ENCODE assay signal across 1 cellular context in genomic region chr12:50241178-50241577, GRCh38.
A peak's percentile ranks its signal among the peaks of the same experiment; 100 is the strongest.
TF ChIP-seq lines count a peak whose summit lies in the region.

No MANE protein-coding gene starts in this region.

TF ChIP-seq in HepG2, 621 proteins besides CTCF, POLR2A, EP300 and RAD21 (continued from another document and continues in another):
- TF ChIP-seq, protein P1, sequence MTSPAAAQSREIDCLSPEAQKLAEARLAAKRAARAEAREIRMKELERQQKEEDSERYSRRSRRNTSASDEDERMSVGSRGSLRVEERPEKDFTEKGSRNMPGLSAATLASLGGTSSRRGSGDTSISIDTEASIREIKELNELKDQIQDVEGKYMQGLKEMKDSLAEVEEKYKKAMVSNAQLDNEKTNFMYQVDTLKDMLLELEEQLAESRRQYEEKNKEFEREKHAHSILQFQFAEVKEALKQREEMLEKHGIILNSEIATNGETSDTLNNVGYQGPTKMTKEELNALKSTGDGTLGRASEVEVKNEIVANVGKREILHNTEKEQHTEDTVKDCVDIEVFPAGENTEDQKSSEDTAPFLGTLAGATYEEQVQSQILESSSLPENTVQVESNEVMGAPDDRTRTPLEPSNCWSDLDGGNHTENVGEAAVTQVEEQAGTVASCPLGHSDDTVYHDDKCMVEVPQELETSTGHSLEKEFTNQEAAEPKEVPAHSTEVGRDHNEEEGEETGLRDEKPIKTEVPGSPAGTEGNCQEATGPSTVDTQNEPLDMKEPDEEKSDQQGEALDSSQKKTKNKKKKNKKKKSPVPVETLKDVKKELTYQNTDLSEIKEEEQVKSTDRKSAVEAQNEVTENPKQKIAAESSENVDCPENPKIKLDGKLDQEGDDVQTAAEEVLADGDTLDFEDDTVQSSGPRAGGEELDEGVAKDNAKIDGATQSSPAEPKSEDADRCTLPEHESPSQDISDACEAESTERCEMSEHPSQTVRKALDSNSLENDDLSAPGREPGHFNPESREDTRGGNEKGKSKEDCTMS (CRISPR knock-in tag; conservative IDR thresholded peaks at IDR 0.05), result no peak
- TF ChIP-seq DDIT3 (CRISPR knock-in tag; IDR thresholded peaks at IDR 0.05), result no peak
- peak; percentile 90 for TF ChIP-seq MIXL1 (CRISPR knock-in tag; IDR thresholded peaks at IDR 0.05)
- no peak for TF ChIP-seq ZNF331 (CRISPR knock-in tag; IDR thresholded peaks at IDR 0.05)
- no peak for TF ChIP-seq ZNF569 (CRISPR knock-in tag; IDR thresholded peaks at IDR 0.05; ENCODE audit: borderline replicate concordance)
- no peak for TF ChIP-seq ZFX (CRISPR knock-in tag; IDR thresholded peaks at IDR 0.05; ENCODE audit: low read depth)
- TF ChIP-seq, protein P2, sequence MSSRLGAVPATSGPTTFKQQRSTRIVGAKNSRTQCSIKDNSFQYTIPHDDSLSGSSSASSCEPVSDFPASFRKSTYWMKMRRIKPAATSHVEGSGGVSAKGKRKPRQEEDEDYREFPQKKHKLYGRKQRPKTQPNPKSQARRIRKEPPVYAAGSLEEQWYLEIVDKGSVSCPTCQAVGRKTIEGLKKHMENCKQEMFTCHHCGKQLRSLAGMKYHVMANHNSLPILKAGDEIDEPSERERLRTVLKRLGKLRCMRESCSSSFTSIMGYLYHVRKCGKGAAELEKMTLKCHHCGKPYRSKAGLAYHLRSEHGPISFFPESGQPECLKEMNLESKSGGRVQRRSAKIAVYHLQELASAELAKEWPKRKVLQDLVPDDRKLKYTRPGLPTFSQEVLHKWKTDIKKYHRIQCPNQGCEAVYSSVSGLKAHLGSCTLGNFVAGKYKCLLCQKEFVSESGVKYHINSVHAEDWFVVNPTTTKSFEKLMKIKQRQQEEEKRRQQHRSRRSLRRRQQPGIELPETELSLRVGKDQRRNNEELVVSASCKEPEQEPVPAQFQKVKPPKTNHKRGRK (CRISPR knock-in tag; IDR thresholded peaks at IDR 0.05), result no peak
- TF ChIP-seq SRSF1 (optimal IDR thresholded peaks at IDR 0.05; ENCODE audit: low read depth, low read length), result no peak
- no peak for TF ChIP-seq ZNF263 (CRISPR knock-in tag; IDR thresholded peaks at IDR 0.05)
- TF ChIP-seq ZFP41 (CRISPR knock-in tag; IDR thresholded peaks at IDR 0.05; ENCODE audit: borderline replicate concordance), result no peak
- TF ChIP-seq, protein P3, sequence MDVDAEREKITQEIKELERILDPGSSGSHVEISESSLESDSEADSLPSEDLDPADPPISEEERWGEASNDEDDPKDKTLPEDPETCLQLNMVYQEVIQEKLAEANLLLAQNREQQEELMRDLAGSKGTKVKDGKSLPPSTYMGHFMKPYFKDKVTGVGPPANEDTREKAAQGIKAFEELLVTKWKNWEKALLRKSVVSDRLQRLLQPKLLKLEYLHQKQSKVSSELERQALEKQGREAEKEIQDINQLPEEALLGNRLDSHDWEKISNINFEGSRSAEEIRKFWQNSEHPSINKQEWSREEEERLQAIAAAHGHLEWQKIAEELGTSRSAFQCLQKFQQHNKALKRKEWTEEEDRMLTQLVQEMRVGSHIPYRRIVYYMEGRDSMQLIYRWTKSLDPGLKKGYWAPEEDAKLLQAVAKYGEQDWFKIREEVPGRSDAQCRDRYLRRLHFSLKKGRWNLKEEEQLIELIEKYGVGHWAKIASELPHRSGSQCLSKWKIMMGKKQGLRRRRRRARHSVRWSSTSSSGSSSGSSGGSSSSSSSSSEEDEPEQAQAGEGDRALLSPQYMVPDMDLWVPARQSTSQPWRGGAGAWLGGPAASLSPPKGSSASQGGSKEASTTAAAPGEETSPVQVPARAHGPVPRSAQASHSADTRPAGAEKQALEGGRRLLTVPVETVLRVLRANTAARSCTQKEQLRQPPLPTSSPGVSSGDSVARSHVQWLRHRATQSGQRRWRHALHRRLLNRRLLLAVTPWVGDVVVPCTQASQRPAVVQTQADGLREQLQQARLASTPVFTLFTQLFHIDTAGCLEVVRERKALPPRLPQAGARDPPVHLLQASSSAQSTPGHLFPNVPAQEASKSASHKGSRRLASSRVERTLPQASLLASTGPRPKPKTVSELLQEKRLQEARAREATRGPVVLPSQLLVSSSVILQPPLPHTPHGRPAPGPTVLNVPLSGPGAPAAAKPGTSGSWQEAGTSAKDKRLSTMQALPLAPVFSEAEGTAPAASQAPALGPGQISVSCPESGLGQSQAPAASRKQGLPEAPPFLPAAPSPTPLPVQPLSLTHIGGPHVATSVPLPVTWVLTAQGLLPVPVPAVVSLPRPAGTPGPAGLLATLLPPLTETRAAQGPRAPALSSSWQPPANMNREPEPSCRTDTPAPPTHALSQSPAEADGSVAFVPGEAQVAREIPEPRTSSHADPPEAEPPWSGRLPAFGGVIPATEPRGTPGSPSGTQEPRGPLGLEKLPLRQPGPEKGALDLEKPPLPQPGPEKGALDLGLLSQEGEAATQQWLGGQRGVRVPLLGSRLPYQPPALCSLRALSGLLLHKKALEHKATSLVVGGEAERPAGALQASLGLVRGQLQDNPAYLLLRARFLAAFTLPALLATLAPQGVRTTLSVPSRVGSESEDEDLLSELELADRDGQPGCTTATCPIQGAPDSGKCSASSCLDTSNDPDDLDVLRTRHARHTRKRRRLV (CRISPR knock-in tag; IDR thresholded peaks at IDR 0.05), result no peak
- no peak for TF ChIP-seq ZSCAN9 (CRISPR knock-in tag; IDR thresholded peaks at IDR 0.05; ENCODE audit: borderline replicate concordance)
- peak; percentile 93 for TF ChIP-seq ARID5B (CRISPR knock-in tag; IDR thresholded peaks at IDR 0.05)
- peak; percentile 59; the same call in 1 of the 2 replicates for TF ChIP-seq RXRB (CRISPR knock-in tag; IDR thresholded peaks at IDR 0.05; ENCODE audit: borderline replicate concordance)
- TF ChIP-seq SMARCC2 (IDR thresholded peaks at IDR 0.05), result no peak
- TF ChIP-seq ZNF773 (CRISPR knock-in tag; IDR thresholded peaks at IDR 0.05; ENCODE audit: borderline replicate concordance), result no peak
- TF ChIP-seq ZNF550 (CRISPR knock-in tag; IDR thresholded peaks at IDR 0.05; ENCODE audit: borderline replicate concordance), result no peak
- no peak for TF ChIP-seq SRSF4 (IDR thresholded peaks at IDR 0.05; ENCODE audit: low read depth, low read length, poor library complexity, severe bottlenecking)
- TF ChIP-seq GTF3A (CRISPR knock-in tag; conservative IDR thresholded peaks at IDR 0.05), result no peak
- no peak for TF ChIP-seq PHF21A (CRISPR knock-in tag; IDR thresholded peaks at IDR 0.05)
- no peak for TF ChIP-seq POLR2G (IDR thresholded peaks at IDR 0.05; ENCODE audit: low read depth, low read length)
- TF ChIP-seq ZNF792 (CRISPR knock-in tag; IDR thresholded peaks at IDR 0.05), result no peak
- TF ChIP-seq ZNF740 (CRISPR knock-in tag; IDR thresholded peaks at IDR 0.05), result no peak
- no peak for TF ChIP-seq ZNF512B (CRISPR knock-in tag; IDR thresholded peaks at IDR 0.05; ENCODE audit: borderline replicate concordance)
- TF ChIP-seq ZNF431 (CRISPR knock-in tag; IDR thresholded peaks at IDR 0.05; ENCODE audit: borderline replicate concordance, low read depth), result no peak
- TF ChIP-seq, protein P4, sequence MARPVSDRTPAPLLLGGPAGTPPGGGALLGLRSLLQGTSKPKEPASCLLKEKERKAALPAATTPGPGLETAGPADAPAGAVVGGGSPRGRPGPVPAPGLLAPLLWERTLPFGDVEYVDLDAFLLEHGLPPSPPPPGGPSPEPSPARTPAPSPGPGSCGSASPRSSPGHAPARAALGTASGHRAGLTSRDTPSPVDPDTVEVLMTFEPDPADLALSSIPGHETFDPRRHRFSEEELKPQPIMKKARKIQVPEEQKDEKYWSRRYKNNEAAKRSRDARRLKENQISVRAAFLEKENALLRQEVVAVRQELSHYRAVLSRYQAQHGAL (CRISPR knock-in tag; IDR thresholded peaks at IDR 0.05; ENCODE audit: not compliant biosample characterization), result no peak
- no peak for TF ChIP-seq WIZ (CRISPR knock-in tag; IDR thresholded peaks at IDR 0.05)
- no peak for TF ChIP-seq HOXD1 (CRISPR knock-in tag; IDR thresholded peaks at IDR 0.05)
- no peak for TF ChIP-seq KDM5A (IDR thresholded peaks at IDR 0.05; ENCODE audit: borderline replicate concordance, low read length)
- TF ChIP-seq, protein P5, sequence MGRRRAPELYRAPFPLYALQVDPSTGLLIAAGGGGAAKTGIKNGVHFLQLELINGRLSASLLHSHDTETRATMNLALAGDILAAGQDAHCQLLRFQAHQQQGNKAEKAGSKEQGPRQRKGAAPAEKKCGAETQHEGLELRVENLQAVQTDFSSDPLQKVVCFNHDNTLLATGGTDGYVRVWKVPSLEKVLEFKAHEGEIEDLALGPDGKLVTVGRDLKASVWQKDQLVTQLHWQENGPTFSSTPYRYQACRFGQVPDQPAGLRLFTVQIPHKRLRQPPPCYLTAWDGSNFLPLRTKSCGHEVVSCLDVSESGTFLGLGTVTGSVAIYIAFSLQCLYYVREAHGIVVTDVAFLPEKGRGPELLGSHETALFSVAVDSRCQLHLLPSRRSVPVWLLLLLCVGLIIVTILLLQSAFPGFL (CRISPR knock-in tag; IDR thresholded peaks at IDR 0.05), result no peak
- TF ChIP-seq BRD4 (CRISPR knock-in tag; IDR thresholded peaks at IDR 0.05), result no peak
- TF ChIP-seq ZNF619 (CRISPR knock-in tag; IDR thresholded peaks at IDR 0.05), result no peak
- no peak for TF ChIP-seq PHF8 (CRISPR knock-in tag; IDR thresholded peaks at IDR 0.05)
- TF ChIP-seq, protein P6, sequence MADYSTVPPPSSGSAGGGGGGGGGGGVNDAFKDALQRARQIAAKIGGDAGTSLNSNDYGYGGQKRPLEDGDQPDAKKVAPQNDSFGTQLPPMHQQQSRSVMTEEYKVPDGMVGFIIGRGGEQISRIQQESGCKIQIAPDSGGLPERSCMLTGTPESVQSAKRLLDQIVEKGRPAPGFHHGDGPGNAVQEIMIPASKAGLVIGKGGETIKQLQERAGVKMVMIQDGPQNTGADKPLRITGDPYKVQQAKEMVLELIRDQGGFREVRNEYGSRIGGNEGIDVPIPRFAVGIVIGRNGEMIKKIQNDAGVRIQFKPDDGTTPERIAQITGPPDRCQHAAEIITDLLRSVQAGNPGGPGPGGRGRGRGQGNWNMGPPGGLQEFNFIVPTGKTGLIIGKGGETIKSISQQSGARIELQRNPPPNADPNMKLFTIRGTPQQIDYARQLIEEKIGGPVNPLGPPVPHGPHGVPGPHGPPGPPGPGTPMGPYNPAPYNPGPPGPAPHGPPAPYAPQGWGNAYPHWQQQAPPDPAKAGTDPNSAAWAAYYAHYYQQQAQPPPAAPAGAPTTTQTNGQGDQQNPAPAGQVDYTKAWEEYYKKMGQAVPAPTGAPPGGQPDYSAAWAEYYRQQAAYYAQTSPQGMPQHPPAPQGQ (CRISPR knock-in tag; IDR thresholded peaks at IDR 0.05; ENCODE audit: borderline replicate concordance), result no peak
- TF ChIP-seq RBAK (CRISPR knock-in tag; IDR thresholded peaks at IDR 0.05), result no peak
- no peak for TF ChIP-seq ZBTB14 (CRISPR knock-in tag; IDR thresholded peaks at IDR 0.05)
- no peak for TF ChIP-seq CBX1 (IDR thresholded peaks at IDR 0.05; ENCODE audit: low read depth)
- TF ChIP-seq ZNF274 (CRISPR knock-in tag; IDR thresholded peaks at IDR 0.05), result no peak
- no peak for TF ChIP-seq THYN1 (CRISPR knock-in tag; IDR thresholded peaks at IDR 0.05; ENCODE audit: borderline replicate concordance, low read depth)
- peak; percentile 27 for TF ChIP-seq SKI (IDR thresholded peaks at IDR 0.05; ENCODE audit: partially characterized antibody)
